In genomic region chr16:3072576-3073263, GRCh38 we compare ENCODE assay signal across 18 cellular contexts. TPM values are rescaled to one million over a fixed set of nuclear protein-coding genes. Genes with fewer than 3 reads are reported as not detected.
DNase-seq lines count a peak whose midpoint lies in the region; ATAC-seq, FAIRE-seq and TF ChIP-seq lines count a peak whose summit lies in the region.
"Not testable (repeated sequence)": the region's sequence is repeated elsewhere in the genome, so short reads cannot be mapped to it uniquely, and the experiment has no call there.
"Had no signal": no experiment of that assay in that cellular context is flagged by ENCODE, and none has a peak within 500 bp of the region (broad histone marks: within the 10 kb centered on the region; RNA-seq: fewer than 3 reads in every experiment).

No MANE protein-coding gene starts in this region.

- not testable (repeated sequence) for H3K9me3 Mint-ChIP-seq in T-helper 2 cell treated with Interferon-gamma antibody and Interleukin-4, amounts not matched to agents 5 μg/mL and 100 μg/mL, for 36 hours; activated CD8-positive, alpha-beta memory T cell treated with anti-CD3 and anti-CD28 coated beads, Interleukin-2, amount 10 ng/mL, durations not matched to agents 7 days and 5 days (ENCODE audit: low read depth); activated naive CD8-positive, alpha-beta T cell (ENCODE audit: low read depth); endodermal cell; natural killer cell

- H3K79me2 ChIP-seq in Loucy (ENCODE audit: insufficient read depth, low read length), result peaks cover 16% of the 10 kb centered on the region; the same call in 1 of the 2 replicates

- not testable (repeated sequence) for H4K20me1 ChIP-seq in Loucy (ENCODE audit: insufficient read depth, low read length, poor library complexity, severe bottlenecking)

- H3K9me3 ChIP-seq in Loucy (ENCODE audit: insufficient read depth, low read depth, low read length); endodermal cell (ENCODE audit: control insufficient read depth, low read length): not testable (repeated sequence)

- H3K9ac ChIP-seq in Loucy (ENCODE audit: low read depth, low read length, poor library complexity, severe bottlenecking), result peak overlapping the region; percentile 100
- H3K9ac ChIP-seq in endodermal cell (ENCODE audit: extremely low read depth, low read length, poor library complexity, severe bottlenecking), result not testable (repeated sequence)

- H3K27ac Mint-ChIP-seq in T-helper 2 cell treated with Interferon-gamma antibody and Interleukin-4, amounts not matched to agents 5 μg/mL and 100 μg/mL, for 36 hours, result peak overlapping the region; percentile 98
- H3K27ac Mint-ChIP-seq in activated CD8-positive, alpha-beta memory T cell treated with anti-CD3 and anti-CD28 coated beads, Interleukin-2, amount 10 ng/mL, durations not matched to agents 7 days and 5 days, result peak overlapping the region; percentile 94
- H3K27ac Mint-ChIP-seq in activated naive CD8-positive, alpha-beta T cell, result peak overlapping the region; percentile 99
- H3K27ac Mint-ChIP-seq in endodermal cell, result not testable (repeated sequence)
- H3K27ac Mint-ChIP-seq in natural killer cell, result peak overlapping the region; percentile 92 to 97

- not testable (repeated sequence) for H3K4me2 ChIP-seq in Loucy (ENCODE audit: low read depth, low read length, poor library complexity, severe bottlenecking)

- peak; percentile 40 for ATAC-seq in activated CD8-positive, alpha-beta memory T cell treated with anti-CD3 and anti-CD28 coated beads, Interleukin-2, amount 10 ng/mL, durations not matched to agents 7 days and 5 days
- ATAC-seq in natural killer cell, result peak; percentile 43 to 54 (median 53)

- not testable (repeated sequence) for H3K27ac ChIP-seq in endodermal cell (ENCODE audit: low read depth, low read length)

- peak; percentile 56 for FAIRE-seq in urothelium cell line (lab: Jason Lieb, UNC)

- not testable (repeated sequence) for H2AFZ ChIP-seq in Loucy (ENCODE audit: low read length)

- H3K36me3 ChIP-seq in GM06990 (ENCODE audit: control insufficient read depth, insufficient read depth, low read length); Loucy (ENCODE audit: insufficient read depth, low read length); endodermal cell (ENCODE audit: control insufficient read depth, insufficient read depth, low read length): not testable (repeated sequence)

- H3K9me2 ChIP-seq in Loucy (replicated peaks; ENCODE audit: low read depth, low read length), result not testable (repeated sequence)

- H3F3A ChIP-seq in Loucy (ENCODE audit: low read depth), result peaks cover 14% of the 10 kb centered on the region

- H3K4me3 ChIP-seq in GM06990 (replicated peaks; ENCODE audit: low read depth, low read length); Loucy (ENCODE audit: low read length, poor library complexity, severe bottlenecking); endodermal cell (ENCODE audit: low read length): not testable (repeated sequence)

- TF ChIP-seq CTCF in GM06990 (IDR thresholded peaks at IDR 0.05; ENCODE audit: insufficient read depth, low read length, poor library complexity, severe bottlenecking) (peak; percentile 33), Loucy (conservative IDR thresholded peaks at IDR 0.05; ENCODE audit: low read length) (peak; percentile 31), endodermal cell (conservative IDR thresholded peaks at IDR 0.05) (peak; percentile 44)
- not testable (repeated sequence) for TF ChIP-seq CTCF in natural killer cell (IDR thresholded peaks at IDR 0.05)

- WGBS in endodermal cell (ENCODE audit: insufficient coverage in 1 of 2, insufficient read length in 1 of 2), 2 experiments, result 67 to 70% methylated on average over 1 to 6 of the region's 18 CpGs

- peaks cover 47% of the 10 kb centered on the region for H3K4me1 ChIP-seq in Loucy (ENCODE audit: insufficient read depth, low read length, poor library complexity, severe bottlenecking)
- H3K4me1 ChIP-seq in endodermal cell (ENCODE audit: control insufficient read depth, insufficient read depth, low read length), result not testable (repeated sequence)

- CTCF ChIA-PET in activated CD8-positive, alpha-beta memory T cell treated with anti-CD3 and anti-CD28 coated beads, Interleukin-2, amount 10 ng/mL, durations not matched to agents 7 days and 5 days (lab: Charles Lee), result interaction anchor here (2.5 to 7.8 kb wide), 3 partner anchors 8 to 58 kb away, joined by 7 to 67 read pairs (median 62); partner anchors contain the start of gene IL32

- intact Hi-C loops in natural killer cell (cut with micrococcal nuclease), result not testable (repeated sequence)

- not testable (repeated sequence) for H3K27me3 ChIP-seq in GM06990 (replicated peaks; ENCODE audit: control insufficient read depth, insufficient read depth, low read length); Loucy (ENCODE audit: insufficient read depth, low read length, poor library complexity, severe bottlenecking); endodermal cell (ENCODE audit: control insufficient read depth, insufficient read depth, low read length, poor library complexity, severe bottlenecking)

- H3K36me3 Mint-ChIP-seq in T-helper 2 cell treated with Interferon-gamma antibody and Interleukin-4, amounts not matched to agents 5 μg/mL and 100 μg/mL, for 36 hours (ENCODE audit: low read depth), result peaks cover 65% of the 10 kb centered on the region
- peaks cover 32% of the 10 kb centered on the region for H3K36me3 Mint-ChIP-seq in activated CD8-positive, alpha-beta memory T cell treated with anti-CD3 and anti-CD28 coated beads, Interleukin-2, amount 10 ng/mL, durations not matched to agents 7 days and 5 days
- H3K36me3 Mint-ChIP-seq in activated naive CD8-positive, alpha-beta T cell, result peaks cover 11% of the 10 kb centered on the region
- not testable (repeated sequence) for H3K36me3 Mint-ChIP-seq in endodermal cell (ENCODE audit: low read depth); natural killer cell

- H3K4me1 Mint-ChIP-seq in T-helper 2 cell treated with Interferon-gamma antibody and Interleukin-4, amounts not matched to agents 5 μg/mL and 100 μg/mL, for 36 hours (ENCODE audit: low read depth), result peaks cover 76% of the 10 kb centered on the region
- H3K4me1 Mint-ChIP-seq in activated CD8-positive, alpha-beta memory T cell treated with anti-CD3 and anti-CD28 coated beads, Interleukin-2, amount 10 ng/mL, durations not matched to agents 7 days and 5 days, result peaks cover 87% of the 10 kb centered on the region
- peaks cover 75% of the 10 kb centered on the region for H3K4me1 Mint-ChIP-seq in activated naive CD8-positive, alpha-beta T cell (ENCODE audit: low read depth)
- H3K4me1 Mint-ChIP-seq in endodermal cell, result not testable (repeated sequence)
- peaks cover 84 to 91% of the 10 kb centered on the region in 2 donors for H3K4me1 Mint-ChIP-seq in natural killer cell

- not testable (repeated sequence) for H3K27me3 Mint-ChIP-seq in T-helper 2 cell treated with Interferon-gamma antibody and Interleukin-4, amounts not matched to agents 5 μg/mL and 100 μg/mL, for 36 hours (ENCODE audit: low read depth); activated CD8-positive, alpha-beta memory T cell treated with anti-CD3 and anti-CD28 coated beads, Interleukin-2, amount 10 ng/mL, durations not matched to agents 7 days and 5 days; activated naive CD8-positive, alpha-beta T cell; endodermal cell (ENCODE audit: insufficient read depth); natural killer cell (ENCODE audit: low read depth in 2 of 2)

- DNase-seq in GM06990 (ENCODE audit: extremely low read depth, insufficient read length); T-helper 2 cell treated with Interferon-gamma antibody and Interleukin-4, amounts not matched to agents 5 μg/mL and 100 μg/mL, for 36 hours (ENCODE audit: low spot score); natural killer cell; urothelium cell line (ENCODE audit: low spot score): not testable (repeated sequence)
- peak; percentile 88 for DNase-seq in activated CD8-positive, alpha-beta memory T cell treated with anti-CD3 and anti-CD28 coated beads, Interleukin-2, amount 10 ng/mL, durations not matched to agents 7 days and 5 days
- DNase-seq in endodermal cell, result peak; percentile 72

- peak overlapping the region; percentile 80 for H3K4me3 Mint-ChIP-seq in T-helper 2 cell treated with Interferon-gamma antibody and Interleukin-4, amounts not matched to agents 5 μg/mL and 100 μg/mL, for 36 hours
- peak overlapping the region; percentile 79 for H3K4me3 Mint-ChIP-seq in activated CD8-positive, alpha-beta memory T cell treated with anti-CD3 and anti-CD28 coated beads, Interleukin-2, amount 10 ng/mL, durations not matched to agents 7 days and 5 days
- not testable (repeated sequence) for H3K4me3 Mint-ChIP-seq in activated naive CD8-positive, alpha-beta T cell; endodermal cell
- peak overlapping the region; percentile 74 for H3K4me3 Mint-ChIP-seq in natural killer cell

RNA-seq across cellular contexts. Expression of gene IL32, which starts 7.3 kb away (rescaled TPM):
- 1,000 to 10,000 TPM; 2,870 to 3,468 TPM for total RNA-seq in activated CD8-positive, alpha-beta memory T cell treated with anti-CD3 and anti-CD28 coated beads, Interleukin-2, amount 10 ng/mL, durations not matched to agents 7 days and 5 days
- 1 to 10 TPM; 2.0 to 4.0 TPM for total RNA-seq in endodermal cell
- 1.6 TPM for polyA plus RNA-seq in endodermal cell (2013, experiment 1 of 2)
- 1.7 TPM for polyA plus RNA-seq in endodermal cell (2013, experiment 2 of 2)
- 100 to 1,000 TPM; 305 to 562 (median 319) TPM for total RNA-seq in natural killer cell

RNA-seq across cellular contexts. Expression of gene MMP25, which starts 26.4 kb away (rescaled TPM):
- total RNA-seq in activated CD8-positive, alpha-beta memory T cell treated with anti-CD3 and anti-CD28 coated beads, Interleukin-2, amount 10 ng/mL, durations not matched to agents 7 days and 5 days, result 10 to 100 TPM; 34.0 to 88.3 TPM
- total RNA-seq in endodermal cell (1 to 10 TPM; 4.5 to 6.1 TPM), natural killer cell (10 to 100 TPM in 1 of 3 donors, 1 to 10 TPM in 2; 2.0 to 62.2 (median 5.6) TPM)
- polyA plus RNA-seq in endodermal cell (2013, experiment 1 of 2), result 1.5 TPM
- 0.75 TPM for polyA plus RNA-seq in endodermal cell (2013, experiment 2 of 2)

RNA-seq across cellular contexts. Expression of gene ZSCAN10, which starts 26.4 kb away (rescaled TPM):
- total RNA-seq in activated CD8-positive, alpha-beta memory T cell treated with anti-CD3 and anti-CD28 coated beads, Interleukin-2, amount 10 ng/mL, durations not matched to agents 7 days and 5 days, result under 1 TPM; 0.21 to 0.23 TPM
- total RNA-seq in endodermal cell (10 to 100 TPM; 36.6 to 70.0 TPM), natural killer cell (under 1 TPM; 0.65 to 0.96 (median 0.77) TPM)
- 17.0 TPM for polyA plus RNA-seq in endodermal cell (2013, experiment 1 of 2)
- 7.7 TPM for polyA plus RNA-seq in endodermal cell (2013, experiment 2 of 2)
- total RNA-seq: aorta, cardiac septum, esophagus squamous epithelium, heart right ventricle, left cardiac atrium, LHCN-M2, mammary epithelial cell, posterior vena cava, suprapubic skin, uterus had no signal
- polyA plus RNA-seq: aorta, mammary epithelial cell had no signal

RNA-seq across cellular contexts. Expression of gene BICDL2, which starts 36.0 kb away (rescaled TPM):
- under 1 TPM in 1 of 2 experiments, not detected in 1; 0.50 TPM for total RNA-seq in activated CD8-positive, alpha-beta memory T cell treated with anti-CD3 and anti-CD28 coated beads, Interleukin-2, amount 10 ng/mL, durations not matched to agents 7 days and 5 days
- total RNA-seq in endodermal cell (1 to 10 TPM; 4.7 to 8.2 TPM), natural killer cell (not detected)
- 0.64 TPM for polyA plus RNA-seq in endodermal cell (2013, experiment 1 of 2)
- polyA plus RNA-seq in endodermal cell (2013, experiment 2 of 2), result 0.17 TPM
- total RNA-seq: cardiac septum, heart right ventricle, left cardiac atrium, LHCN-M2 had no signal

RNA-seq across cellular contexts. Expression of gene ZNF205, which starts 39.7 kb away (rescaled TPM):
- not detected for total RNA-seq in activated CD8-positive, alpha-beta memory T cell treated with anti-CD3 and anti-CD28 coated beads, Interleukin-2, amount 10 ng/mL, durations not matched to agents 7 days and 5 days
- total RNA-seq in endodermal cell, result 10 to 100 TPM; 15.4 to 18.3 TPM
- 19.4 TPM for polyA plus RNA-seq in endodermal cell (2013, experiment 1 of 2)
- 17.3 TPM for polyA plus RNA-seq in endodermal cell (2013, experiment 2 of 2)
- under 1 TPM in 1 of 3 donors, not detected in 2; 0.16 TPM for total RNA-seq in natural killer cell

Comparison
In these comparisons a context has a peak if more than half of its experiments do, and no peak if none do; other contexts are left out.
1. RNA of gene IL32, which starts 7.3 kb away (total RNA-seq): 2,870 to 3,468 TPM in activated CD8-positive, alpha-beta memory T cell treated with anti-CD3 and anti-CD28 coated beads, Interleukin-2, amount 10 ng/mL, durations not matched to agents 7 days and 5 days and 305 to 562 TPM in natural killer cell; 2.0 to 4.0 TPM in endodermal cell; every median in the first group is over 10 times any median in the second.
2. RNA of gene ZSCAN10, which starts 26.4 kb away (total RNA-seq): 36.6 to 70.0 TPM in endodermal cell; 0.65 to 0.96 TPM in natural killer cell and 0.21 to 0.23 TPM in activated CD8-positive, alpha-beta memory T cell treated with anti-CD3 and anti-CD28 coated beads, Interleukin-2, amount 10 ng/mL, durations not matched to agents 7 days and 5 days; every median in the first group is over 10 times any median in the second.